19 cellular contexts compared by ENCODE assay signal in genomic region chr22:48894804-48895250, GRCh38.
"Had no signal": no experiment of that assay in that cellular context is flagged by ENCODE, and none has a peak within 500 bp of the region (broad histone marks: within the 10 kb centered on the region; RNA-seq: fewer than 3 reads in every experiment).

No MANE protein-coding gene starts in this region.

- H3K4me1 Mint-ChIP-seq: activated CD4-positive, alpha-beta T cell treated with anti-CD3 and anti-CD28 coated beads for 36 hours; activated naive CD8-positive, alpha-beta T cell treated with anti-CD3 and anti-CD28 coated beads for 36 hours; activated T-helper 17 cell treated with anti-CD3 and anti-CD28 coated beads, Interleukin-2, amount 50 U/mL, for 72 hours had no signal

- H3K27ac ChIP-seq: epithelial cell of prostate, heart left ventricle, thyroid gland had no signal

- H3K4me1 ChIP-seq: heart left ventricle, thyroid gland had no signal

- H3K27me3 ChIP-seq: thyroid gland had no signal

- H3K9me3 ChIP-seq: mucosa of descending colon, thyroid gland had no signal

- DNase-seq: activated CD4-positive, alpha-beta T cell treated with anti-CD3 and anti-CD28 coated beads, Interleukin-2, amount 50 U/mL, for 4 hours; activated naive CD4-positive, alpha-beta T cell treated with Interleukin-2 at 50 U/mL for 16 hours; activated naive CD8-positive, alpha-beta T cell treated with anti-CD3 and anti-CD28 coated beads for 36 hours; activated T-cell treated with anti-CD3 and anti-CD28 coated beads, Interleukin-2, amount 50 U/mL, for 24 hours; mesenchymal stem cell; mucosa of descending colon; nephron progenitor cell; nucleus accumbens; stimulated activated CD4-positive, alpha-beta T cell treated with anti-CD3 and anti-CD28 coated beads, Interleukin-12 subunit alpha, Interleukin-12 subunit beta, amount 100 ng/mL, for 4 hours; stimulated activated CD4-positive, alpha-beta T cell treated with anti-CD3 and anti-CD28 coated beads, Interleukin-4, amount 100 ng/mL, for 4 hours; stimulated activated naive CD8-positive, alpha-beta T cell treated with anti-CD3 and anti-CD28 coated beads, Interleukin-15, Interleukin-2, amounts not matched to agents 100 U/mL and 50 U/mL, for 24 hours; substantia nigra; T-helper 1 cell; T-helper 9 cell; thyroid gland had no signal

- H3K27ac Mint-ChIP-seq: activated CD4-positive, alpha-beta T cell treated with anti-CD3 and anti-CD28 coated beads for 36 hours; activated naive CD8-positive, alpha-beta T cell treated with anti-CD3 and anti-CD28 coated beads for 36 hours; activated T-cell treated with anti-CD3 and anti-CD28 coated beads, Interleukin-2, amount 50 U/mL, for 24 hours; activated T-helper 17 cell treated with anti-CD3 and anti-CD28 coated beads, Interleukin-2, amount 50 U/mL, for 72 hours; nephron progenitor cell had no signal

- H3K4me3 Mint-ChIP-seq: activated CD4-positive, alpha-beta T cell treated with anti-CD3 and anti-CD28 coated beads for 36 hours; activated naive CD8-positive, alpha-beta T cell treated with anti-CD3 and anti-CD28 coated beads for 36 hours; activated T-cell treated with anti-CD3 and anti-CD28 coated beads, Interleukin-2, amount 50 U/mL, for 24 hours; activated T-helper 17 cell treated with anti-CD3 and anti-CD28 coated beads, Interleukin-2, amount 50 U/mL, for 72 hours; nephron progenitor cell had no signal

- H3K9me3 Mint-ChIP-seq: activated naive CD8-positive, alpha-beta T cell treated with anti-CD3 and anti-CD28 coated beads for 36 hours; activated T-cell treated with anti-CD3 and anti-CD28 coated beads, Interleukin-2, amount 50 U/mL, for 24 hours; activated T-helper 17 cell treated with anti-CD3 and anti-CD28 coated beads, Interleukin-2, amount 50 U/mL, for 72 hours; nephron progenitor cell had no signal

- H3K36me3 Mint-ChIP-seq: activated naive CD8-positive, alpha-beta T cell treated with anti-CD3 and anti-CD28 coated beads for 36 hours had no signal

- H3K36me3 ChIP-seq: heart left ventricle, thyroid gland had no signal

- ATAC-seq: activated CD4-positive, alpha-beta T cell treated with anti-CD3 and anti-CD28 coated beads for 36 hours; activated T-helper 17 cell treated with anti-CD3 and anti-CD28 coated beads, Interleukin-2, amount 50 U/mL, for 72 hours; heart left ventricle; mucosa of descending colon; stimulated activated naive CD8-positive, alpha-beta T cell treated with anti-CD3 and anti-CD28 coated beads, Interleukin-15, Interleukin-2, amounts not matched to agents 100 U/mL and 50 U/mL, for 24 hours had no signal

- H3K4me3 ChIP-seq: heart left ventricle, mucosa of descending colon, thyroid gland had no signal
